11 cellular contexts compared by ENCODE assay signal in genomic region chr2:5694016-5694690, GRCh38. TPM values are rescaled to one million over a fixed set of nuclear protein-coding genes. Genes with fewer than 3 reads are reported as not detected.
DNase-seq lines count a peak whose midpoint lies in the region; ATAC-seq lines count a peak whose summit lies in the region.
"Had no signal": no experiment of that assay in that cellular context is flagged by ENCODE, and none has a peak within 500 bp of the region (broad histone marks: within the 10 kb centered on the region; RNA-seq: fewer than 3 reads in every experiment).

No MANE protein-coding gene starts in this region.

- H3K27me3 Mint-ChIP-seq in naive thymus-derived CD8-positive, alpha-beta T cell = peaks cover 31 to 61% (median 47%) of the 10 kb centered on the region in 5 donors

- H3K36me3 Mint-ChIP-seq in naive thymus-derived CD8-positive, alpha-beta T cell = peaks cover 0 to 10% (median 7%) of the 10 kb centered on the region in 3 donors

- peak overlapping the region in 8 of 10 donors; percentile 31 to 61 (median 53) for H3K4me3 Mint-ChIP-seq in naive thymus-derived CD8-positive, alpha-beta T cell

- H3K4me1 Mint-ChIP-seq in naive thymus-derived CD8-positive, alpha-beta T cell = peaks cover 3 to 22% (median 21%) of the 10 kb centered on the region in 4 donors

- ATAC-seq in naive thymus-derived CD8-positive, alpha-beta T cell = no peak
- no peak for ATAC-seq in GM18909 (IDR thresholded peaks at IDR 0.05; ENCODE audit: poor library complexity, unreplicated experiment)

- POLR2A ChIA-PET in naive thymus-derived CD8-positive, alpha-beta T cell (lab: Charles Lee) = no interaction called here

- H3K9me3 Mint-ChIP-seq in naive thymus-derived CD8-positive, alpha-beta T cell = peaks cover 0 to 10% (median 0%) of the 10 kb centered on the region in 9 donors

- H3K27ac Mint-ChIP-seq in naive thymus-derived CD8-positive, alpha-beta T cell = no peak overlapping the region

- DNase-seq in Daoy (ENCODE audit: low read depth) = peak; percentile 47
- peak; percentile 29 for DNase-seq in NCI-H1105 (lab: John Stamatoyannopoulos, UW)
- peak; percentile 71 for DNase-seq in astrocyte of the hippocampus (ENCODE audit: low read depth, low spot score)
- no peak for DNase-seq in naive thymus-derived CD8-positive, alpha-beta T cell
- no peak for DNase-seq in glomerular visceral epithelial cell (ENCODE audit: extremely low spot score)
- no peak for DNase-seq in germinal center (ENCODE audit: low spot score)
- no peak for DNase-seq in dermis blood vessel endothelial cell
- DNase-seq: activated effector memory CD4-positive, alpha-beta T cell treated with Interleukin-2 at 50 U/mL for 16 hours; small intestine; thyroid gland had no signal

RNA-seq across cellular contexts. Expression of gene SOX11, which starts 2.0 kb away (rescaled TPM):
- total RNA-seq in Daoy (2014; rRNA removed; shearing (Covaris generic)) = 11.0 and 11.2 TPM in 2 replicates
- total RNA-seq in naive thymus-derived CD8-positive, alpha-beta T cell = not detected
- not detected for polyA plus RNA-seq in naive thymus-derived CD8-positive, alpha-beta T cell
- total RNA-seq in dermis blood vessel endothelial cell = not detected in 2 replicates
- total RNA-seq: thyroid gland had no signal

Comparison
In these comparisons a context has a peak if more than half of its experiments do, and no peak if none do; other contexts are left out.
1. DNase-seq: peak in Daoy (single experiment), NCI-H1105 (single experiment) and astrocyte of the hippocampus (single experiment); none in naive thymus-derived CD8-positive, alpha-beta T cell (0 of 10), glomerular visceral epithelial cell (single experiment), germinal center (single experiment) and dermis blood vessel endothelial cell (single experiment).
2. RNA of gene SOX11, which starts 2.0 kb away (total RNA-seq): 11.0 to 11.2 TPM in Daoy; not detected in naive thymus-derived CD8-positive, alpha-beta T cell and not detected in dermis blood vessel endothelial cell; every median in the first group is over 10 times any median in the second.